Comparison of ENCODE assay signal across 8 cellular contexts in the genomic region with DNA sequence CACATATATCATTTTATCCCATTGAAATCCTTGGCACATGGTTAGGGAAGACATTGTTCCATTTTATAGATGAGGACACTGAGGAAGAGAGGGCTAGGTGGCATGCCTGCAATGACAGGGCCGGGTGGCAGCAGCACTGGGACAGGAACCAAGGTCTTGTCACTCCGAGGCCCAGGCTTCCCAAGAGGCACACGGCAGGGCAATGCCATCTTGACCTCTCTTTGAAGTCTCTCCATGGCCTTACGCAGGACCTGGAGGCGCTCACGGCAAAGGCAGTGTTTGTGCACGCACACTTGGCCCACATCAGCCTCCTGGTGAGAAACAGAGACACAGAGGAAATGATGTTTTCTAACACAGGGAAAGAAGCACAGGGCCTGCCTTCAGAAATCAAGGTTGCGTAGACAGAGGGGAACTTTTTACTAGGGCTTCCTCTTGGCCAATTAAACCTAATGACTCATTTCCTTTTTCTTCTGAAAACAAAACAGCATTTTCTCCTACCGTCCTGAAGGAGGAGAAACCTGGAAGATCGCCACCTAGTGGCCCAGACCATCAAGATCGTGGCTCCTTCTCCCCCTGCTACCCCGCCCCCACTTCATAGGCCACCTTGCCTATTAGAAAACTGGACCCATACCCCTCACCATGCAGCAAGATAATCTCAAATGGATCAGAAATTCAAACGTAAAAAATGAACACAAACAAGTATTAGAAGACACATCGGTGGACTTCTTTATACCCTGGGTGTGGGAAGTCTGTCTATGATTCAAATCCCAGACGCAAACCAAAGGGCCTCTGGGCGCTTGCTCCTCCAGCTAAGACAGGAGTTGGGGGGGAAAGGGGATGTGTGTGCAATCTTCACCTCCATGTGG.
DNase-seq lines count a peak whose midpoint lies in the region; ATAC-seq and TF ChIP-seq lines count a peak whose summit lies in the region.

No MANE protein-coding gene starts in this region.

- intact Hi-C loops in activated B cell treated with CpG ODN at 0.5 μM for 24 hours (cut with micrococcal nuclease) = loop anchor here (1.0 to 5.0 kb wide), 9 partner anchors 42 to 637 kb away; partner anchors contain the start of genes GPR155 and SP3

- peak overlapping the region; percentile 86 for H3K27ac ChIP-seq in ACC112 (ENCODE audit: low read depth, low read length)

- peaks cover 28% of the 10 kb centered on the region for H3K4me1 Mint-ChIP-seq in activated B cell treated with CpG ODN at 0.5 μM for 24 hours

- H3K4me3 ChIP-seq in ACC112 (ENCODE audit: low read depth, low read length) = peak overlapping the region; percentile 27; the same call in 1 of the 2 replicates
- H3K4me3 ChIP-seq in kidney epithelial cell (ENCODE audit: low read depth, low read length) = no peak overlapping the region

- no peak overlapping the region for H2AFZ ChIP-seq in ACC112 (ENCODE audit: low read length, unreplicated experiment)

- peaks cover 34% of the 10 kb centered on the region for H3K4me1 ChIP-seq in ACC112 (ENCODE audit: control insufficient read depth, insufficient read depth, low read length, unreplicated experiment)

- H3K9me3 Mint-ChIP-seq in activated B cell treated with CpG ODN at 0.5 μM for 24 hours = no peaks in the 10 kb centered on the region

- no peaks in the 10 kb centered on the region for H3K36me3 Mint-ChIP-seq in activated B cell treated with CpG ODN at 0.5 μM for 24 hours (ENCODE audit: low read depth)

- TF ChIP-seq CTCF in activated B cell treated with CpG ODN at 0.5 μM for 24 hours (IDR thresholded peaks at IDR 0.05) = no peak
- peak; percentile 89 for TF ChIP-seq CTCF in kidney epithelial cell (IDR thresholded peaks at IDR 0.05; ENCODE audit: insufficient read depth, low read length, poor library complexity, severe bottlenecking)

- H3K27me3 ChIP-seq in ACC112 (ENCODE audit: insufficient read depth, low read length) (no peaks in the 10 kb centered on the region), kidney epithelial cell (ENCODE audit: control insufficient read depth, insufficient read depth, low read length) (no peaks in the 10 kb centered on the region)

- POLR2A ChIA-PET in activated B cell treated with CpG ODN at 0.5 μM for 24 hours (lab: Charles Lee) = interaction anchor here (1.3 to 4.8 kb wide), 3 partner anchors 48 to 75 kb away, joined by 6 to 41 read pairs (median 8); partner anchors contain the start of gene SP3

- peak overlapping the region; percentile 92 for H3K27ac Mint-ChIP-seq in activated B cell treated with CpG ODN at 0.5 μM for 24 hours

- H3K79me2 ChIP-seq in ACC112 (ENCODE audit: control insufficient read depth, insufficient read depth, low read length, unreplicated experiment) = no peaks in the 10 kb centered on the region

- ATAC-seq in GM18520 (IDR thresholded peaks at IDR 0.05; ENCODE audit: unreplicated experiment) (peak; percentile 86), HG03060 (IDR thresholded peaks at IDR 0.05; ENCODE audit: low read depth, unreplicated experiment) (peak; percentile 84), activated B cell treated with CpG ODN at 0.5 μM for 24 hours (ENCODE audit: low read depth) (peak; percentile 93)

- H3K27me3 Mint-ChIP-seq in activated B cell treated with CpG ODN at 0.5 μM for 24 hours = no peaks in the 10 kb centered on the region

- peak overlapping the region; percentile 50 for H3K4me3 Mint-ChIP-seq in activated B cell treated with CpG ODN at 0.5 μM for 24 hours

- DNase-seq in NCI-H2171 (lab: John Stamatoyannopoulos, UW) (peak; percentile 30), activated B cell treated with CpG ODN at 0.5 μM for 24 hours (peak; percentile 69), kidney epithelial cell (ENCODE audit: low read depth) (peak; percentile 82)
- DNase-seq in central memory CD4-positive, alpha-beta T cell = peak; percentile 82
- DNase-seq in stimulated activated CD4-positive, alpha-beta T cell treated with anti-CD3 and anti-CD28 coated beads, Interleukin-1b, Interleukin-23, amount 100 ng/mL, for 1 hour (ENCODE audit: low read depth in 2 of 2) = peak; percentile 58 to 63

- no peaks in the 10 kb centered on the region for H3K36me3 ChIP-seq in ACC112 (ENCODE audit: insufficient read depth, low read length)
- no peaks in the 10 kb centered on the region for H3K36me3 ChIP-seq in kidney epithelial cell (ENCODE audit: control insufficient read depth, insufficient read depth, low read length)

- CTCF ChIA-PET in activated B cell treated with CpG ODN at 0.5 μM for 24 hours (lab: Charles Lee) = interaction anchor here (1.0 to 1.2 kb wide), 4 partner anchors 48 to 287 kb away, joined by 3 to 4 read pairs (median 3); no protein-coding TSS in a partner anchor

Comparison
In these comparisons a context has a peak if more than half of its experiments do, and no peak if none do; other contexts are left out.
1. DNase-seq: peak in every context shown above with its lines; median percentile 82 in central memory CD4-positive, alpha-beta T cell; 82 in kidney epithelial cell; 69 in activated B cell treated with CpG ODN at 0.5 μM for 24 hours; 60 in stimulated activated CD4-positive, alpha-beta T cell treated with anti-CD3 and anti-CD28 coated beads, Interleukin-1b, Interleukin-23, amount 100 ng/mL, for 1 hour; 30 in NCI-H2171.